8 cellular contexts compared by ENCODE assay signal in genomic region chr15:66356359-66357236, GRCh38.
A peak's percentile ranks its signal among the peaks of the same experiment; 100 is the strongest.
DNase-seq lines count a peak whose midpoint lies in the region; ATAC-seq lines count a peak whose summit lies in the region.

Gene TIPIN (minus strand): TSS chr15:66356685. CDS start chr15:66352947, 3,738 bp downstream.

- DNase-seq in AG20443 (ENCODE audit: low spot score) (peak; percentile 99), NCI-H446 (lab: John Stamatoyannopoulos, UW) (peak; percentile 89 to 97), iris pigment epithelial cell (ENCODE audit: low read depth) (peak; percentile 97)
- peak; percentile 95 for DNase-seq in activated CD4-positive, CD25-positive, alpha-beta regulatory T cell treated with anti-CD3 and anti-CD28 coated beads, Interleukin-2, amount 50 U/mL, for 16 hours (ENCODE audit: low read depth, low spot score)
- peak; percentile 91 for DNase-seq in central memory CD8-positive, alpha-beta T cell (ENCODE audit: low spot score in 2 of 2)
- DNase-seq in stimulated activated CD4-positive, alpha-beta T cell treated with anti-CD3 and anti-CD28 coated beads, Interleukin-12 subunit alpha, Interleukin-12 subunit beta, amount 100 ng/mL, for 24 hours (ENCODE audit: low read depth in 2 of 2), result peak; percentile 94 to 96

- H3K4me1 Mint-ChIP-seq in central memory CD8-positive, alpha-beta T cell, result peaks cover 13% of the 10 kb centered on the region

- H3K9me3 Mint-ChIP-seq in central memory CD8-positive, alpha-beta T cell, result no peaks in the 10 kb centered on the region

- H3K27ac Mint-ChIP-seq in central memory CD8-positive, alpha-beta T cell (ENCODE audit: low read depth), result peak within 1 kb of the TSS; percentile 97

- no peaks in the 10 kb centered on the region for H3K27me3 Mint-ChIP-seq in central memory CD8-positive, alpha-beta T cell

- H3K36me3 Mint-ChIP-seq in central memory CD8-positive, alpha-beta T cell (ENCODE audit: insufficient read depth), result peaks cover 14% of the 10 kb centered on the region

- peak within 1 kb of the TSS; percentile 92 for H3K4me3 Mint-ChIP-seq in central memory CD8-positive, alpha-beta T cell

- ATAC-seq in GM19043 (IDR thresholded peaks at IDR 0.05; ENCODE audit: low read depth, unreplicated experiment) (peak; percentile 96), HG03354 (IDR thresholded peaks at IDR 0.05; ENCODE audit: poor library complexity, severe bottlenecking, unreplicated experiment) (peak; percentile 96)
- peak; percentile 94 for ATAC-seq in central memory CD8-positive, alpha-beta T cell (replicated peaks; ENCODE audit: extremely low read depth, poor library complexity, severe bottlenecking)

Comparison
In these comparisons a context has a peak if more than half of its experiments do, and no peak if none do; other contexts are left out.
1. Peak in every context shown above with its lines: DNase-seq and ATAC-seq.